Comparison of ENCODE assay signal across 12 cellular contexts in the genomic region with DNA sequence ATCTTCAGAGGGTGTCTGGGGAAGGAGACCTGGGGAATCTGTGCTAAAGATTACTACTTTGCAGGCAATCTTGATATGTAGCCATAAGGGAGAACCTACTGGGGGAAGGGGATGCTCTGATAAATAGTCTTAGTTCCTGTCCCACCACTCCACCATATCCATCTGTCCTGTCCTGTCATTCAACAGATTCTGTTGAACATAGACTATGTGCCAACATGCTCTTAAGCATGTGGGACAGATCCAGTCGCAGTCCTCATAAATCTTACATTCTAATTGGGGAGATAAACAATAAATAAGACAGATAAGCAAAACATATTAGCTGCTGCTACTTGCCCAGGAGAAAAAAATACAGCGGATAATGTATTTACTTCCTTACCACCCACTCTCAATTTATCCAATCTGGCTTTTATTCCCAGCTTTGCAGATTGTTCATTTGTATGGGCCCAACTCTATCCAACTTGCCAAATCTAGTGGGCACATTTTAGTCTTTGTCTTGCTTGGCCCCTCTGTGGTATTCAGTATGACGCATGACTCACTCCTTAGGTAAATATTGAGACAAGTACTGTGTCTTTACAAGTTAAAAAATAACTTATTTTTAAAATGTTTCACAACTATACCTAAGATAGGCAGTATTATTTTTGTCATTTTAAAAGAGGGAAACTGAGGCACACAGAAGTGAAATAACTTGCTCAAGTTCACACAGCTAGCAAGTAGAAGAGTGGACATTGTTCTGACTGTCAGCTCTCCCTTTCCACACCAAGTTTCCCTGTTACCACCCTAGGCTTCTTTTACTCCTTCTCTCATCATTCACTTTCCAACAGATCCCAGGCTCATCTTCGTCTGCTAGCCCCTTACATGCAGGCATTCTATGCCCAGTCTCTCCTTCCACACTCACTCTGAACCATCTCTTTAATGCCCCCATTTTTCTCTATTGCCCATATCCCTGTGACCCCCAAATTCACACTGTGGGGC.
DNase-seq lines count a peak whose midpoint lies in the region; ATAC-seq and TF ChIP-seq lines count a peak whose summit lies in the region.
"Had no signal": no experiment of that assay in that cellular context is flagged by ENCODE, and none has a peak within 500 bp of the region (broad histone marks: within the 10 kb centered on the region; RNA-seq: fewer than 3 reads in every experiment).

No MANE protein-coding gene starts in this region.

- ATAC-seq in lower lobe of right lung (peak; percentile 79 to 90), GM21825 (IDR thresholded peaks at IDR 0.05; ENCODE audit: unreplicated experiment) (no peak)

- H3K36me3 ChIP-seq in mammary epithelial cell (ENCODE audit: insufficient read depth, low read length) (no peaks in the 10 kb centered on the region), lower lobe of right lung (no peaks in the 10 kb centered on the region), vagina (no peaks in the 10 kb centered on the region)

- H3K27ac ChIP-seq in mammary epithelial cell (ENCODE audit: insufficient read depth, low read depth, low read length), result no peak overlapping the region
- H3K27ac ChIP-seq in lower lobe of right lung, result no peak overlapping the region
- H3K27ac ChIP-seq in vagina, result no peak overlapping the region
- H3K27ac ChIP-seq: C4-2B had no signal

- H3K4me2 ChIP-seq in mammary epithelial cell (ENCODE audit: insufficient read depth, low read depth, low read length), result peak overlapping the region; percentile 43

- no peak overlapping the region for H2AFZ ChIP-seq in mammary epithelial cell (ENCODE audit: low read depth, low read length)

- no peak overlapping the region for H3K9ac ChIP-seq in mammary epithelial cell (ENCODE audit: insufficient read depth, low read length)

- H3K4me3 Mint-ChIP-seq in CD14-positive monocyte, result peak overlapping the region; percentile 13 to 75
- H3K4me3 Mint-ChIP-seq: T-helper 1 cell treated with Interleukin-12 subunit alpha and Interleukin-12 subunit beta and Interleukin-4 antibody, amounts not matched to agents 30 μg/mL and 1 μg/mL, for 36 hours had no signal

- H3K9me3 ChIP-seq in mammary epithelial cell (replicated peaks; ENCODE audit: insufficient read depth, low read length) (no peaks in the 10 kb centered on the region), lower lobe of right lung (no peaks in the 10 kb centered on the region), vagina (no peaks in the 10 kb centered on the region)

- dilution Hi-C loops in mammary epithelial cell (cut with HindIII; ENCODE audit: low sequenced_read_pairs), result no loop called here

- H3K27ac Mint-ChIP-seq in CD14-positive monocyte, result peak overlapping the region; percentile 55 to 89 (median 84)
- H3K27ac Mint-ChIP-seq: T-helper 1 cell treated with Interleukin-12 subunit alpha and Interleukin-12 subunit beta and Interleukin-4 antibody, amounts not matched to agents 30 μg/mL and 1 μg/mL, for 36 hours had no signal

- in situ Hi-C loops in mammary epithelial cell (cut with MboI; ENCODE audit: low sequenced_read_pairs in 2 of 2), result no loop called here

- peaks cover 0 to 1% (median 1%) of the 10 kb centered on the region in 3 donors for H3K27me3 Mint-ChIP-seq in CD14-positive monocyte (ENCODE audit: low read depth in 3 of 3)

- no peak for TF ChIP-seq POLR2A in NB4 (IDR thresholded peaks at IDR 0.05; ENCODE audit: extremely low read depth, insufficient read length)
- no peak for TF ChIP-seq POLR2A in vagina (IDR thresholded peaks at IDR 0.05)

- H3K36me3 Mint-ChIP-seq in CD14-positive monocyte, result no peaks in the 10 kb centered on the region

- DNase-seq in CD14-positive monocyte (ENCODE audit: low spot score), result no peak
- DNase-seq in NB4 (ENCODE audit: low read depth), result peak; percentile 84
- DNase-seq in mammary epithelial cell, result peak; percentile 68
- no peak for DNase-seq in lower lobe of right lung
- no peak for DNase-seq in GM10248 (ENCODE audit: extremely low spot score)
- no peak for DNase-seq in activated CD8-positive, alpha-beta memory T cell treated with anti-CD3 and anti-CD28 coated beads for 24 hours
- DNase-seq in vagina (ENCODE audit: extremely low spot score in 2 of 2), result no peak
- DNase-seq: NCI-H2171; stimulated activated naive CD4-positive, alpha-beta T cell had no signal

- TF ChIP-seq CTCF in CD14-positive monocyte (IDR thresholded peaks at IDR 0.05) (no peak), NB4 (IDR thresholded peaks at IDR 0.05; ENCODE audit: low read depth, low read length) (no peak), mammary epithelial cell (conservative IDR thresholded peaks at IDR 0.05 in 1 of 2, IDR thresholded peaks at IDR 0.05 in 1 of 2; ENCODE audit: extremely low read depth in 1 of 2, insufficient read depth in 1 of 2, low read depth in 1 of 2, low read length in 2 of 2) (no peak), lower lobe of right lung (IDR thresholded peaks at IDR 0.05) (no peak), GM10248 (IDR thresholded peaks at IDR 0.05; ENCODE audit: control extremely low read depth, extremely low read depth, low read depth, missing control alignments) (no peak), vagina (IDR thresholded peaks at IDR 0.05) (no peak)

- H4K20me1 ChIP-seq in mammary epithelial cell (ENCODE audit: insufficient read depth, low read length), result no peaks in the 10 kb centered on the region

- peaks cover 73% of the 10 kb centered on the region for H3K4me1 Mint-ChIP-seq in CD14-positive monocyte

- no TSS peak for BruUV-seq in mammary epithelial cell (replicated peaks; lab: Mats Ljungman, UMichigan)

- intact Hi-C loops in CD14-positive monocyte (cut with micrococcal nuclease) (loop anchor here (10.0 kb wide), 3 partner anchors 70 to 130 kb away; a partner anchor contains a TSS), mammary epithelial cell (cut with micrococcal nuclease) (no loop called here), lower lobe of right lung (cut with DNase I) (no loop called here), vagina (cut with DNase I) (no loop called here)

- 65% methylated on average over 4 of the region's 4 CpGs for WGBS in mammary epithelial cell (ENCODE audit: low coverage, missing lambda C conversion rate)

- H3K27me3 ChIP-seq in mammary epithelial cell (ENCODE audit: insufficient read depth, low read length) (no peaks in the 10 kb centered on the region), lower lobe of right lung (ENCODE audit: low read depth) (no peaks in the 10 kb centered on the region), vagina (no peaks in the 10 kb centered on the region)

- CTCF ChIA-PET in mammary epithelial cell (lab: Charles Lee; ENCODE audit: low non-redundant PET), result no interaction called here
- CTCF ChIA-PET in GM10248 (lab: Yijun Ruan, JAX), result no interaction called here

- peak overlapping the region; percentile 35 for H3K4me3 ChIP-seq in NB4 (ENCODE audit: low read depth, low read length)
- no peak overlapping the region for H3K4me3 ChIP-seq in mammary epithelial cell (replicated peaks in 1 of 3; ENCODE audit: insufficient read depth in 1 of 3, low read depth in 2 of 3, low read length in 3 of 3)
- H3K4me3 ChIP-seq in lower lobe of right lung, result no peak overlapping the region
- no peak overlapping the region for H3K4me3 ChIP-seq in vagina

- POLR2A ChIA-PET in GM10248 (lab: Yijun Ruan, JAX), result no interaction called here

- H3K9me3 Mint-ChIP-seq in CD14-positive monocyte, result peaks cover 0 to 2% (median 0%) of the 10 kb centered on the region in 7 donors
- H3K9me3 Mint-ChIP-seq: T-helper 1 cell treated with Interleukin-12 subunit alpha and Interleukin-12 subunit beta and Interleukin-4 antibody, amounts not matched to agents 30 μg/mL and 1 μg/mL, for 36 hours had no signal

- H3K4me1 ChIP-seq in mammary epithelial cell (ENCODE audit: insufficient read depth, low read length) (peaks cover 28% of the 10 kb centered on the region), lower lobe of right lung (peaks cover 34% of the 10 kb centered on the region), vagina (peaks cover 12% of the 10 kb centered on the region)

- H3K79me2 ChIP-seq in mammary epithelial cell (ENCODE audit: insufficient read depth, low read length), result no peaks in the 10 kb centered on the region

Comparison
In these comparisons a context has a peak if more than half of its experiments do, and no peak if none do; other contexts are left out.
1. DNase-seq: peak in NB4 (single experiment) and mammary epithelial cell (single experiment); none in CD14-positive monocyte (single experiment), lower lobe of right lung (single experiment), GM10248 (single experiment), activated CD8-positive, alpha-beta memory T cell treated with anti-CD3 and anti-CD28 coated beads for 24 hours (single experiment) and vagina (0 of 2).
2. intact Hi-C loops: an anchor here in CD14-positive monocyte (10.0 kb wide); none called in mammary epithelial cell, lower lobe of right lung and vagina.